Comparison of ENCODE assay signal across 1 cellular context in genomic region chr5:32329395-32329834, GRCh38.
A peak's percentile ranks its signal among the peaks of the same experiment; 100 is the strongest.
TF ChIP-seq lines count a peak whose summit lies in the region.

No MANE protein-coding gene starts in this region.

TF ChIP-seq in K562, 482 proteins besides CTCF, POLR2A, EP300 and RAD21 (continued from another document and continues in another):
- TF ChIP-seq CEBPG (CRISPR knock-in tag; IDR thresholded peaks at IDR 0.05), result no peak
- TF ChIP-seq CEBPG (tag; conservative IDR thresholded peaks at IDR 0.05 in 1 of 2, IDR thresholded peaks at IDR 0.05 in 1 of 2), result no peak
- TF ChIP-seq SMARCB1 (IDR thresholded peaks at IDR 0.05; ENCODE audit: insufficient read length, low read depth), result no peak
- peak; percentile 28; the same call in 1 of the 2 replicates for TF ChIP-seq CTBP1 (IDR thresholded peaks at IDR 0.05; ENCODE audit: borderline replicate concordance)
- no peak for TF ChIP-seq CBFB (CRISPR knock-in tag; IDR thresholded peaks at IDR 0.05)
- TF ChIP-seq ZBTB40 (IDR thresholded peaks at IDR 0.05), result no peak
- TF ChIP-seq ZBTB40 (CRISPR knock-in tag; IDR thresholded peaks at IDR 0.05), result no peak
- no peak for TF ChIP-seq XRCC4 (IDR thresholded peaks at IDR 0.05; ENCODE audit: extremely low read depth, insufficient read depth, insufficient read length)
- no peak for TF ChIP-seq SMAD1 (IDR thresholded peaks at IDR 0.05; ENCODE audit: low read depth, low read length, partially characterized antibody)
- TF ChIP-seq SMARCA5 (IDR thresholded peaks at IDR 0.05), result peak; percentile 61; the same call in 1 of the 2 replicates
- no peak for TF ChIP-seq E4F1 (CRISPR knock-in tag; IDR thresholded peaks at IDR 0.05; ENCODE audit: borderline replicate concordance)
- TF ChIP-seq ZNF354B (CRISPR knock-in tag; IDR thresholded peaks at IDR 0.05), result no peak
- TF ChIP-seq CREB1 (IDR thresholded peaks at IDR 0.05), result no peak
- TF ChIP-seq CREB1 (CRISPR knock-in tag; IDR thresholded peaks at IDR 0.05), result no peak
- no peak for TF ChIP-seq HBP1 (CRISPR knock-in tag; IDR thresholded peaks at IDR 0.05)
- TF ChIP-seq ETV1 (tag; conservative IDR thresholded peaks at IDR 0.05; ENCODE audit: low read depth), result no peak
- TF ChIP-seq, protein P1, sequence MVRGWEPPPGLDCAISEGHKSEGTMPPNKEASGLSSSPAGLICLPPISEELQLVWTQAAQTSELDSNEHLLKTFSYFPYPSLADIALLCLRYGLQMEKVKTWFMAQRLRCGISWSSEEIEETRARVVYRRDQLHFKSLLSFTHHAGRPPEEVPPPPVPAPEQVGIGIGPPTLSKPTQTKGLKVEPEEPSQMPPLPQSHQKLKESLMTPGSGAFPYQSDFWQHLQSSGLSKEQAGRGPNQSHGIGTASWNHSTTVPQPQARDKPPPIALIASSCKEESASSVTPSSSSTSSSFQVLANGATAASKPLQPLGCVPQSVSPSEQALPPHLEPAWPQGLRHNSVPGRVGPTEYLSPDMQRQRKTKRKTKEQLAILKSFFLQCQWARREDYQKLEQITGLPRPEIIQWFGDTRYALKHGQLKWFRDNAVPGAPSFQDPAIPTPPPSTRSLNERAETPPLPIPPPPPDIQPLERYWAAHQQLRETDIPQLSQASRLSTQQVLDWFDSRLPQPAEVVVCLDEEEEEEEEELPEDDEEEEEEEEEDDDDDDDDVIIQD (CRISPR knock-in tag; IDR thresholded peaks at IDR 0.05), result no peak
- TF ChIP-seq SRSF1 (IDR thresholded peaks at IDR 0.05; ENCODE audit: low read depth, low read length), result no peak
- TF ChIP-seq NEUROD1 (IDR thresholded peaks at IDR 0.05; ENCODE audit: borderline replicate concordance, low read depth, low read length, partially characterized antibody), result no peak
- no peak for TF ChIP-seq IRF9 (tag; IDR thresholded peaks at IDR 0.05)
- peak in 1 of 2 experiments; percentile 42; a peak in 1 of 4 replicates for TF ChIP-seq KDM1A (IDR thresholded peaks at IDR 0.05)
- no peak for TF ChIP-seq MTA2 (IDR thresholded peaks at IDR 0.05; ENCODE audit: low read depth)
- no peak for TF ChIP-seq MCM3 (IDR thresholded peaks at IDR 0.05)
- TF ChIP-seq SMC3 (conservative IDR thresholded peaks at IDR 0.05; ENCODE audit: insufficient read depth, low read depth, low read length), result peak; percentile 91
- TF ChIP-seq ATF1 (CRISPR knock-in tag; IDR thresholded peaks at IDR 0.05), result no peak
- no peak for TF ChIP-seq ATF1 (tag; IDR thresholded peaks at IDR 0.05)
- TF ChIP-seq, protein P2, sequence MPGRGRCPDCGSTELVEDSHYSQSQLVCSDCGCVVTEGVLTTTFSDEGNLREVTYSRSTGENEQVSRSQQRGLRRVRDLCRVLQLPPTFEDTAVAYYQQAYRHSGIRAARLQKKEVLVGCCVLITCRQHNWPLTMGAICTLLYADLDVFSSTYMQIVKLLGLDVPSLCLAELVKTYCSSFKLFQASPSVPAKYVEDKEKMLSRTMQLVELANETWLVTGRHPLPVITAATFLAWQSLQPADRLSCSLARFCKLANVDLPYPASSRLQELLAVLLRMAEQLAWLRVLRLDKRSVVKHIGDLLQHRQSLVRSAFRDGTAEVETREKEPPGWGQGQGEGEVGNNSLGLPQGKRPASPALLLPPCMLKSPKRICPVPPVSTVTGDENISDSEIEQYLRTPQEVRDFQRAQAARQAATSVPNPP (IDR thresholded peaks at IDR 0.05; ENCODE audit: borderline replicate concordance, insufficient read depth, insufficient read length), result no peak
